Comparison of ENCODE assay signal across 31 cellular contexts in genomic region chr1:36040238-36040637, GRCh38. TPM values are rescaled to one million over a fixed set of nuclear protein-coding genes. Genes with fewer than 3 reads are reported as not detected.
"Had no signal": no experiment of that assay in that cellular context is flagged by ENCODE, and none has a peak within 500 bp of the region (broad histone marks: within the 10 kb centered on the region; RNA-seq: fewer than 3 reads in every experiment).

No MANE protein-coding gene starts in this region.

- DNase-seq: activated B cell treated with CpG ODN at 0.5 μM for 24 hours; activated CD4-positive, alpha-beta memory T cell treated with anti-CD3 and anti-CD28 coated beads for 36 hours; activated CD4-positive, alpha-beta T cell treated with anti-CD3 and anti-CD28 coated beads for 4 hours; activated CD4-positive, alpha-beta T cell treated with anti-CD3 and anti-CD28 coated beads, Interleukin-2, amount 10 ng/mL, durations not matched to agents 24 days and 14 days; activated CD4-positive, alpha-beta T cell treated with anti-CD3 and anti-CD28 coated beads, Interleukin-2, amount 50 U/mL, for 1 hour; activated CD4-positive, alpha-beta T cell treated with anti-CD3 and anti-CD28 coated beads, Interleukin-2, amount 50 U/mL, for 4 hours; activated CD4-positive, CD25-positive, alpha-beta regulatory T cell treated with anti-CD3 and anti-CD28 coated beads, Interleukin-2, amount 50 U/mL, for 72 hours; activated CD8-positive, alpha-beta memory T cell treated with anti-CD3 and anti-CD28 coated beads, Interleukin-2, amount 50 U/mL, for 4 hours; activated CD8-positive, alpha-beta T cell treated with anti-CD3 and anti-CD28 coated beads for 36 hours; activated effector memory CD4-positive, alpha-beta T cell treated with Interleukin-2 at 50 U/mL for 16 hours; activated gamma-delta T cell; activated naive CD4-positive, alpha-beta T cell treated with anti-CD3 and anti-CD28 coated beads, Interleukin-2, amount 10 ng/mL, durations not matched to agents 7 days and 5 days; activated naive CD4-positive, alpha-beta T cell treated with Interleukin-2 at 50 U/mL for 16 hours; activated naive CD8-positive, alpha-beta T cell treated with anti-CD3 and anti-CD28 coated beads for 36 hours; activated T-cell treated with anti-CD3 and anti-CD28 coated beads, Interleukin-2, amount 50 U/mL, for 24 hours; activated T-cell treated with anti-CD3 and anti-CD28 coated beads, Interleukin-2, amount 50 U/mL, for 48 hours; adrenal gland; amniotic stem cell; anterior cingulate cortex; caudate nucleus; cerebellar nuclear complex; T-helper 1 cell; T-helper 2 cell; T-helper 9 cell had no signal

- H3K27me3 ChIP-seq: adrenal gland, ascending aorta, cardiac muscle cell had no signal

- ATAC-seq: activated CD8-positive, alpha-beta T cell treated with anti-CD3 and anti-CD28 coated beads for 36 hours; activated naive CD4-positive, alpha-beta T cell treated with anti-CD3 and anti-CD28 coated beads, Interleukin-2, amount 50 U/mL, for 72 hours had no signal

- H3K4me3 ChIP-seq: adrenal gland, ascending aorta, cardiac muscle cell had no signal

- H3K27ac ChIP-seq: adrenal gland, ascending aorta, cardiac muscle cell, VCaP had no signal

- H3K9me3 ChIP-seq: adrenal gland, ascending aorta had no signal

- H3K4me1 ChIP-seq: ascending aorta had no signal

- FAIRE-seq: bronchial epithelial cell, TTC549 had no signal

RNA-seq across cellular contexts. Expression of gene TEKT2, which starts 43.7 kb away (rescaled TPM):
- total RNA-seq: activated B cell treated with CpG ODN at 0.5 μM for 24 hours; activated CD4-positive, alpha-beta memory T cell treated with anti-CD3 and anti-CD28 coated beads for 36 hours; activated CD4-positive, alpha-beta T cell treated with anti-CD3 and anti-CD28 coated beads, Interleukin-2, amount 10 ng/mL, durations not matched to agents 24 days and 14 days; activated CD8-positive, alpha-beta memory T cell treated with anti-CD3 and anti-CD28 coated beads for 36 hours; ascending aorta had no signal
